ENCODE assay signal across 1 cellular context in the genomic region with DNA sequence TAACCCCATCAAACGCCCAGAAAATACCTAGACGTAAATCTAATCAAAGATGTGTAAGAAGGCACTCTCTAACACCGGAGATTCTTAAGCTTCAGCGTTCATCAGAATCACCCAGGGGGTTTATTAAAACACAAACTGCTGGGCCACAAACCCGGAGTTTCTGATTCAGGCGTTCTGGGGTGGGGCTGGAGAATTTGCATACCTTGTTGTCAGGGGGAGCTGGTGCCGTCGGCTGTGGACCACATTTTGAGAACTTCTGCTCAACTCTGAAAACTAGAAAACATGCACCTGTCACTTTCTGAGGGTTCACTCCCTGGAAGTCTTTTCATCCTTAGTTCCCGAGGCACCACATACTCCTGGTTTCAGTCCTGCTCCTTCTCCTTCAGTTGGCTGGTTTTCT.
TF ChIP-seq lines count a peak whose summit lies in the region.

No MANE protein-coding gene starts in this region.

TF ChIP-seq in GM23338, 12 proteins besides CTCF, POLR2A, EP300 and RAD21 (continued from another document):
- TF ChIP-seq, protein P1, sequence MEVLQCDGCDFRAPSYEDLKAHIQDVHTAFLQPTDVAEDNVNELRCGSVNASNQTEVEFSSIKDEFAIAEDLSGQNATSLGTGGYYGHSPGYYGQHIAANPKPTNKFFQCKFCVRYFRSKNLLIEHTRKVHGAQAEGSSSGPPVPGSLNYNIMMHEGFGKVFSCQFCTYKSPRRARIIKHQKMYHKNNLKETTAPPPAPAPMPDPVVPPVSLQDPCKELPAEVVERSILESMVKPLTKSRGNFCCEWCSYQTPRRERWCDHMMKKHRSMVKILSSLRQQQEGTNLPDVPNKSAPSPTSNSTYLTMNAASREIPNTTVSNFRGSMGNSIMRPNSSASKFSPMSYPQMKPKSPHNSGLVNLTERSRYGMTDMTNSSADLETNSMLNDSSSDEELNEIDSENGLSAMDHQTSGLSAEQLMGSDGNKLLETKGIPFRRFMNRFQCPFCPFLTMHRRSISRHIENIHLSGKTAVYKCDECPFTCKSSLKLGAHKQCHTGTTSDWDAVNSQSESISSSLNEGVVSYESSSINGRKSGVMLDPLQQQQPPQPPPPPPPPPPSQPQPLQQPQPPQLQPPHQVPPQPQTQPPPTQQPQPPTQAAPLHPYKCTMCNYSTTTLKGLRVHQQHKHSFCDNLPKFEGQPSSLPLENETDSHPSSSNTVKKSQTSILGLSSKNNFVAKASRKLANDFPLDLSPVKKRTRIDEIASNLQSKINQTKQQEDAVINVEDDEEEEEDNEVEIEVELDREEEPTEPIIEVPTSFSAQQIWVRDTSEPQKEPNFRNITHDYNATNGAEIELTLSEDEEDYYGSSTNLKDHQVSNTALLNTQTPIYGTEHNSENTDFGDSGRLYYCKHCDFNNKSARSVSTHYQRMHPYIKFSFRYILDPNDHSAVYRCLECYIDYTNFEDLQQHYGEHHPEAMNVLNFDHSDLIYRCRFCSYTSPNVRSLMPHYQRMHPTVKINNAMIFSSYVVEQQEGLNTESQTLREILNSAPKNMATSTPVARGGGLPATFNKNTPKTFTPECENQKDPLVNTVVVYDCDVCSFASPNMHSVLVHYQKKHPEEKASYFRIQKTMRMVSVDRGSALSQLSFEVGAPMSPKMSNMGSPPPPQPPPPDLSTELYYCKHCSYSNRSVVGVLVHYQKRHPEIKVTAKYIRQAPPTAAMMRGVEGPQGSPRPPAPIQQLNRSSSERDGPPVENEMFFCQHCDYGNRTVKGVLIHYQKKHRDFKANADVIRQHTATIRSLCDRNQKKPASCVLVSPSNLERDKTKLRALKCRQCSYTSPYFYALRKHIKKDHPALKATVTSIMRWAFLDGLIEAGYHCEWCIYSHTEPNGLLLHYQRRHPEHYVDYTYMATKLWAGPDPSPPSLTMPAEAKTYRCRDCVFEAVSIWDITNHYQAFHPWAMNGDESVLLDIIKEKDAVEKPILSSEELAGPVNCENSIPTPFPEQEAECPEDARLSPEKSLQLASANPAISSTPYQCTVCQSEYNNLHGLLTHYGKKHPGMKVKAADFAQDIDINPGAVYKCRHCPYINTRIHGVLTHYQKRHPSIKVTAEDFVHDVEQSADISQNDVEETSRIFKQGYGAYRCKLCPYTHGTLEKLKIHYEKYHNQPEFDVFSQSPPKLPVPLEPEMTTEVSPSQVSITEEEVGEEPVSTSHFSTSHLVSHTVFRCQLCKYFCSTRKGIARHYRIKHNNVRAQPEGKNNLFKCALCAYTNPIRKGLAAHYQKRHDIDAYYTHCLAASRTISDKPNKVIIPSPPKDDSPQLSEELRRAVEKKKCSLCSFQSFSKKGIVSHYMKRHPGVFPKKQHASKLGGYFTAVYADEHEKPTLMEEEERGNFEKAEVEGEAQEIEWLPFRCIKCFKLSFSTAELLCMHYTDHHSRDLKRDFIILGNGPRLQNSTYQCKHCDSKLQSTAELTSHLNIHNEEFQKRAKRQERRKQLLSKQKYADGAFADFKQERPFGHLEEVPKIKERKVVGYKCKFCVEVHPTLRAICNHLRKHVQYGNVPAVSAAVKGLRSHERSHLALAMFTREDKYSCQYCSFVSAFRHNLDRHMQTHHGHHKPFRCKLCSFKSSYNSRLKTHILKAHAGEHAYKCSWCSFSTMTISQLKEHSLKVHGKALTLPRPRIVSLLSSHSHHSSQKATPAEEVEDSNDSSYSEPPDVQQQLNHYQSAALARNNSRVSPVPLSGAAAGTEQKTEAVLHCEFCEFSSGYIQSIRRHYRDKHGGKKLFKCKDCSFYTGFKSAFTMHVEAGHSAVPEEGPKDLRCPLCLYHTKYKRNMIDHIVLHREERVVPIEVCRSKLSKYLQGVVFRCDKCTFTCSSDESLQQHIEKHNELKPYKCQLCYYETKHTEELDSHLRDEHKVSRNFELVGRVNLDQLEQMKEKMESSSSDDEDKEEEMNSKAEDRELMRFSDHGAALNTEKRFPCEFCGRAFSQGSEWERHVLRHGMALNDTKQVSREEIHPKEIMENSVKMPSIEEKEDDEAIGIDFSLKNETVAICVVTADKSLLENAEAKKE (CRISPR knock-in tag; IDR thresholded peaks at IDR 0.05), result no peak
- TF ChIP-seq, protein P2, sequence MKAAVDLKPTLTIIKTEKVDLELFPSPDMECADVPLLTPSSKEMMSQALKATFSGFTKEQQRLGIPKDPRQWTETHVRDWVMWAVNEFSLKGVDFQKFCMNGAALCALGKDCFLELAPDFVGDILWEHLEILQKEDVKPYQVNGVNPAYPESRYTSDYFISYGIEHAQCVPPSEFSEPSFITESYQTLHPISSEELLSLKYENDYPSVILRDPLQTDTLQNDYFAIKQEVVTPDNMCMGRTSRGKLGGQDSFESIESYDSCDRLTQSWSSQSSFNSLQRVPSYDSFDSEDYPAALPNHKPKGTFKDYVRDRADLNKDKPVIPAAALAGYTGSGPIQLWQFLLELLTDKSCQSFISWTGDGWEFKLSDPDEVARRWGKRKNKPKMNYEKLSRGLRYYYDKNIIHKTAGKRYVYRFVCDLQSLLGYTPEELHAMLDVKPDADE (IDR thresholded peaks at IDR 0.05), result no peak
- TF ChIP-seq CREB1 (CRISPR knock-in tag; IDR thresholded peaks at IDR 0.05; ENCODE audit: low read depth) (no peak), EZH2phosphoT487 (IDR thresholded peaks at IDR 0.05; ENCODE audit: unreplicated experiment) (no peak), POLR2AphosphoS5 (IDR thresholded peaks at IDR 0.05; ENCODE audit: low read depth) (no peak)
- TF ChIP-seq, protein P3, sequence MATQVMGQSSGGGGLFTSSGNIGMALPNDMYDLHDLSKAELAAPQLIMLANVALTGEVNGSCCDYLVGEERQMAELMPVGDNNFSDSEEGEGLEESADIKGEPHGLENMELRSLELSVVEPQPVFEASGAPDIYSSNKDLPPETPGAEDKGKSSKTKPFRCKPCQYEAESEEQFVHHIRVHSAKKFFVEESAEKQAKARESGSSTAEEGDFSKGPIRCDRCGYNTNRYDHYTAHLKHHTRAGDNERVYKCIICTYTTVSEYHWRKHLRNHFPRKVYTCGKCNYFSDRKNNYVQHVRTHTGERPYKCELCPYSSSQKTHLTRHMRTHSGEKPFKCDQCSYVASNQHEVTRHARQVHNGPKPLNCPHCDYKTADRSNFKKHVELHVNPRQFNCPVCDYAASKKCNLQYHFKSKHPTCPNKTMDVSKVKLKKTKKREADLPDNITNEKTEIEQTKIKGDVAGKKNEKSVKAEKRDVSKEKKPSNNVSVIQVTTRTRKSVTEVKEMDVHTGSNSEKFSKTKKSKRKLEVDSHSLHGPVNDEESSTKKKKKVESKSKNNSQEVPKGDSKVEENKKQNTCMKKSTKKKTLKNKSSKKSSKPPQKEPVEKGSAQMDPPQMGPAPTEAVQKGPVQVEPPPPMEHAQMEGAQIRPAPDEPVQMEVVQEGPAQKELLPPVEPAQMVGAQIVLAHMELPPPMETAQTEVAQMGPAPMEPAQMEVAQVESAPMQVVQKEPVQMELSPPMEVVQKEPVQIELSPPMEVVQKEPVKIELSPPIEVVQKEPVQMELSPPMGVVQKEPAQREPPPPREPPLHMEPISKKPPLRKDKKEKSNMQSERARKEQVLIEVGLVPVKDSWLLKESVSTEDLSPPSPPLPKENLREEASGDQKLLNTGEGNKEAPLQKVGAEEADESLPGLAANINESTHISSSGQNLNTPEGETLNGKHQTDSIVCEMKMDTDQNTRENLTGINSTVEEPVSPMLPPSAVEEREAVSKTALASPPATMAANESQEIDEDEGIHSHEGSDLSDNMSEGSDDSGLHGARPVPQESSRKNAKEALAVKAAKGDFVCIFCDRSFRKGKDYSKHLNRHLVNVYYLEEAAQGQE (IDR thresholded peaks at IDR 0.05; ENCODE audit: unreplicated experiment), result no peak
